Comparison of ENCODE assay signal across 8 cellular contexts in genomic region chr16:19717781-19718623, GRCh38. TPM values are rescaled to one million over a fixed set of nuclear protein-coding genes. Genes with fewer than 3 reads are reported as not detected.
DNase-seq lines count a peak whose midpoint lies in the region; ATAC-seq and TF ChIP-seq lines count a peak whose summit lies in the region.

A gene with protein sequence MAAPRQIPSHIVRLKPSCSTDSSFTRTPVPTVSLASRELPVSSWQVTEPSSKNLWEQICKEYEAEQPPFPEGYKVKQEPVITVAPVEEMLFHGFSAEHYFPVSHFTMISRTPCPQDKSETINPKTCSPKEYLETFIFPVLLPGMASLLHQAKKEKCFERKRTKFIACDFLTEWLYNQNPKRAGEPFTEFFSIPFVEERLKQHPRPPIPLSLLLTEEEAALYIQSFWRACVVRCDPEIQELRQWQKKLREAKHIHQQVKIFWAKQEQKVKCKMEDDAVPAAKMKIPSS (plus strand): TSS chr16:19718271. CDS start chr16:19718307, 36 bp downstream.
Gene KNOP1, minus strand, starts transcription at chr16:19718227. Its CDS starts 3,192 bp downstream, at chr16:19715035.

- no peaks in the 10 kb centered on the region for H3K9me3 Mint-ChIP-seq in Caco-2 (ENCODE audit: unreplicated experiment)
- no peaks in the 10 kb centered on the region for H3K9me3 Mint-ChIP-seq in endothelial cell (ENCODE audit: unreplicated experiment)

- TF ChIP-seq CTCF in Caco-2 (IDR thresholded peaks at IDR 0.05; ENCODE audit: insufficient read depth in 1 of 2, low read depth in 1 of 2, low read length in 1 of 2, severe bottlenecking in 1 of 2, unreplicated experiment in 1 of 2) (no peak), HL-60 (IDR thresholded peaks at IDR 0.05; ENCODE audit: insufficient read depth, low read length) (no peak), endothelial cell (IDR thresholded peaks at IDR 0.05; ENCODE audit: unreplicated experiment) (no peak)

- POLR2A ChIA-PET in Caco-2 (lab: Charles Lee): interaction anchor here (0.6 to 1.0 kb wide), 3 partner anchors 18 to 29 kb away, joined by 3 read pairs; no protein-coding TSS in a partner anchor

- peak within 1 kb of the TSS; percentile 78 for H3K27ac ChIP-seq in HL-60 (replicated peaks)
- H3K27ac ChIP-seq in mesodermal cell (ENCODE audit: low read depth, low read length, severe bottlenecking): peak within 1 kb of the TSS; percentile 84

- H3K27ac Mint-ChIP-seq in Caco-2 (ENCODE audit: unreplicated experiment) (peak within 1 kb of the TSS; percentile 88), endothelial cell (ENCODE audit: unreplicated experiment) (peak within 1 kb of the TSS; percentile 93)

- no peaks in the 10 kb centered on the region for H3K9me3 ChIP-seq in Caco-2
- no peaks in the 10 kb centered on the region for H3K9me3 ChIP-seq in mesodermal cell (ENCODE audit: control insufficient read depth, low read length)

- 0 to 1% methylated on average over 70 to 75 of the region's 88 CpGs for WGBS in mesodermal cell (ENCODE audit: insufficient coverage in 2 of 2), 2 experiments

- DNase-seq in Caco-2 (peak; percentile 88 to 89), HL-60 (ENCODE audit: low read depth in 1 of 2, low spot score in 1 of 2) (peak; percentile 84 to 87), NOMO-1 (lab: John Stamatoyannopoulos, UW; ENCODE audit: unreplicated experiment in 2 of 2) (peak; percentile 82 to 86), endothelial cell (ENCODE audit: low spot score) (peak; percentile 88)
- peak; percentile 90 for DNase-seq in activated CD8-positive, alpha-beta memory T cell treated with anti-CD3 and anti-CD28 coated beads, Interleukin-2, amount 50 U/mL, for 4 hours
- DNase-seq in stimulated activated CD8-positive, alpha-beta memory T cell treated with anti-CD3 and anti-CD28 coated beads, Interleukin-15, amount 100 ng/mL, for 24 hours (ENCODE audit: low read depth): peak; percentile 72

- H3K36me3 ChIP-seq in Caco-2 (ENCODE audit: control insufficient read depth, insufficient read depth, low read length) (0 out of 2 replicates have a peak, but pooled peaks cover 1% of the 10 kb centered on the region), mesodermal cell (ENCODE audit: control insufficient read depth, insufficient read depth, low read length) (peaks cover 26% of the 10 kb centered on the region)

- CTCF ChIA-PET in Caco-2 (lab: Charles Lee): no interaction called here

- H3K4me1 Mint-ChIP-seq in Caco-2 (ENCODE audit: low read depth, unreplicated experiment) (peaks cover 18% of the 10 kb centered on the region), endothelial cell (ENCODE audit: unreplicated experiment) (peaks cover 63% of the 10 kb centered on the region)

- TSS peak; percentile 53 for BruUV-seq in Caco-2 (replicated peaks; lab: Mats Ljungman, UMichigan)

- H3K27me3 ChIP-seq in Caco-2 (replicated peaks; ENCODE audit: control insufficient read depth, insufficient read depth, low read length) (no peaks in the 10 kb centered on the region), HL-60 (ENCODE audit: insufficient read depth, poor library complexity, severe bottlenecking) (no peaks in the 10 kb centered on the region)

- H3K4me1 ChIP-seq in Caco-2 (peaks cover 17% of the 10 kb centered on the region), mesodermal cell (ENCODE audit: control insufficient read depth, insufficient read depth, low read length, poor library complexity, severe bottlenecking) (no peaks in the 10 kb centered on the region)

- intact Hi-C loops in Caco-2 (cut with micrococcal nuclease; ENCODE audit: unreplicated experiment): loop anchor here (2.0 to 10.0 kb wide), 2 partner anchors 31 to 167 kb away; partner anchors contain the start of gene GPRC5B

- H3K36me3 Mint-ChIP-seq in Caco-2 (ENCODE audit: insufficient read depth, unreplicated experiment): peaks cover 31% of the 10 kb centered on the region
- H3K36me3 Mint-ChIP-seq in endothelial cell (ENCODE audit: low read depth, unreplicated experiment): peaks cover 23% of the 10 kb centered on the region

- ATAC-seq in GM19463 (IDR thresholded peaks at IDR 0.05; ENCODE audit: unreplicated experiment): peak; percentile 96

- H3K4me3 Mint-ChIP-seq in Caco-2 (ENCODE audit: unreplicated experiment): peak within 1 kb of the TSS; percentile 91
- peak within 1 kb of the TSS; percentile 99 for H3K4me3 Mint-ChIP-seq in endothelial cell (ENCODE audit: unreplicated experiment)

- no peaks in the 10 kb centered on the region for H3K27me3 Mint-ChIP-seq in Caco-2 (ENCODE audit: insufficient read depth, unreplicated experiment)
- H3K27me3 Mint-ChIP-seq in endothelial cell (ENCODE audit: unreplicated experiment): peaks cover 16% of the 10 kb centered on the region

- H3K4me3 ChIP-seq in Caco-2 (ENCODE audit: low read depth, low read length): peak within 1 kb of the TSS; percentile 97
- peak within 1 kb of the TSS; percentile 88 for H3K4me3 ChIP-seq in HL-60 (replicated peaks; ENCODE audit: insufficient read depth, low read length)
- H3K4me3 ChIP-seq in mesodermal cell (ENCODE audit: extremely low read depth, insufficient read depth, low read length, poor library complexity, severe bottlenecking): peak within 1 kb of the TSS; percentile 88

RNA-seq across cellular contexts. Expression of the first gene that starts in this region (rescaled TPM):
- total RNA-seq in Caco-2 (2022) (1.7 and 2.0 TPM in 2 replicates), endothelial cell (ENCODE audit: unreplicated experiment) (18.6 TPM)
- 12.8 TPM for polyA plus RNA-seq in mesodermal cell (2013, experiment 1 of 2)
- 12.8 TPM for polyA plus RNA-seq in mesodermal cell (2013, experiment 2 of 2)

RNA-seq across cellular contexts. Expression of gene KNOP1, which starts in this region (rescaled TPM):
- total RNA-seq in Caco-2 (2022) (29.3 and 31.4 TPM in 2 replicates), endothelial cell (ENCODE audit: unreplicated experiment) (36.6 TPM)
- 43.3 TPM for polyA plus RNA-seq in mesodermal cell (2013, experiment 1 of 2)
- polyA plus RNA-seq in mesodermal cell (2013, experiment 2 of 2): 42.0 TPM

Comparison
In these comparisons a context has a peak if more than half of its experiments do, and no peak if none do; other contexts are left out.
1. Peak in every context shown above with its lines: DNase-seq, ATAC-seq, H3K4me3 ChIP-seq and H3K27ac ChIP-seq.